ENCODE assay signal across 8 cellular contexts in the genomic region with DNA sequence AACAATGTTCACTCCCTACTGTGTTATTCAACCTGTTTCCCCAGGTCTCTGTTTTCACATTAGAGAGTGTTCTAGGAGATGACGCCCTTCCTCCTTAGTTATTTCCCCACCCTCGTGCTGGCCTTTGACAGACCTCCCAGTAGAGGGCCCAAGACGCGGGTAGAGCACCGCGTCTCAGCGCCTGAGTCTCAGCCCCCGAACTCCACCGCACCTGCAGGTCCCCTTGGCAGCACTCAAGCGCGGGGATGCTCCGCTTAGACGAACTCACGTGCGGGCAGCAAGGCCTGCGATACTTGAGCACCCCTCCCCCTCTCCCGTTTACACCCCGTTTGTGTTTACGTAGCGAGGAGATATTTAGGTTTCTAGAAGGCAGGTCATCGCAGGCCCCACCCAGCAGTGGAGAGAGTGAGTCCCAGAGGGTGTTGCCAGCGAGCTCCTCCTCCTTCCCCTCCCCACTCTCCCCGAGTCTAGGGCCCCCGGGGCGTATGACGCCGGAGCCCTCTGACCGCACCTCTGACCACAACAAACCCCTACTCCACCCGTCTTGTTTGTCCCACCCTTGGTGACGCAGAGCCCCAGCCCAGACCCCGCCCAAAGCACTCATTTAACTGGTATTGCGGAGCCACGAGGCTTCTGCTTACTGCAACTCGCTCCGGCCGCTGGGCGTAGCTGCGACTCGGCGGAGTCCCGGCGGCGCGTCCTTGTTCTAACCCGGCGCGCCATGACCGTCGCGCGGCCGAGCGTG. TPM values are rescaled to one million over a fixed set of nuclear protein-coding genes. Genes with fewer than 3 reads are reported as not detected.
DNase-seq lines count a peak whose midpoint lies in the region; ATAC-seq, FAIRE-seq and TF ChIP-seq lines count a peak whose summit lies in the region.

TSS of gene CD55 (plus strand) at position 634 of the 745 bp plus-strand sequence. CDS start at position 722, 88 bp downstream.

- H3K27ac Mint-ChIP-seq in Calu3 (ENCODE audit: unreplicated experiment): peak within 1 kb of the TSS; percentile 82

- no peaks in the 10 kb centered on the region for H3K9me3 Mint-ChIP-seq in Calu3 (ENCODE audit: low read depth, unreplicated experiment)

- no peaks in the 10 kb centered on the region for H3K27me3 Mint-ChIP-seq in Calu3 (ENCODE audit: unreplicated experiment)

- peaks cover 37% of the 10 kb centered on the region for H3K4me1 Mint-ChIP-seq in Calu3 (ENCODE audit: low read depth, unreplicated experiment)

- H3K36me3 ChIP-seq in OCI-LY7 (ENCODE audit: insufficient read depth, low read length) (peaks cover 27% of the 10 kb centered on the region), endothelial cell of umbilical vein (ENCODE audit: control insufficient read depth in 2 of 2, extremely low read depth in 1 of 2, insufficient read depth in 2 of 2, low read length in 2 of 2) (peaks cover 0 to 2% of the 10 kb centered on the region in 2 experiments)

- peak; percentile 77 for TF ChIP-seq POLR2A in endothelial cell of umbilical vein (IDR thresholded peaks at IDR 0.05; ENCODE audit: low read depth, low read length)

- H3K4me1 ChIP-seq in OCI-LY7 (ENCODE audit: insufficient read depth, low read length, poor library complexity, severe bottlenecking) (peaks cover 20% of the 10 kb centered on the region), endothelial cell of umbilical vein (ENCODE audit: control insufficient read depth, extremely low read depth, insufficient read depth, low read length) (peaks cover 17% of the 10 kb centered on the region)

- CTCF ChIA-PET in Calu3 (lab: Charles Lee): interaction anchor here (0.5 to 2.2 kb wide), 10 partner anchors 16 to 395 kb away, joined by 3 to 13 read pairs (median 4); no protein-coding TSS in a partner anchor
- CTCF ChIA-PET in OCI-LY7 (lab: Charles Lee; ENCODE audit: unreplicated experiment): interaction anchor here (0.6 to 2.0 kb wide), 2 partner anchors 10 to 709 kb away, joined by 3 to 4 read pairs; no protein-coding TSS in a partner anchor
- CTCF ChIA-PET in endothelial cell of umbilical vein (lab: Charles Lee): interaction anchor here (0.8 to 2.5 kb wide), 20 partner anchors 8 to 241 kb away, joined by 3 to 42 read pairs (median 4); no protein-coding TSS in a partner anchor

- dilution Hi-C loops in endothelial cell of umbilical vein (cut with MboI; ENCODE audit: extremely low pct_ligation_motif_present, low sequenced_read_pairs): no loop called here

- intact Hi-C loops in Calu3 (cut with micrococcal nuclease; ENCODE audit: unreplicated experiment) (loop anchor here (1.0 to 10.0 kb wide), 3 partner anchors 71 to 296 kb away; no protein-coding TSS in a partner anchor), OCI-LY7 (cut with micrococcal nuclease; ENCODE audit: unreplicated experiment) (loop anchor here (1.0 to 5.0 kb wide), 4 partner anchors 84 to 269 kb away; partner anchors contain the start of genes CR1, CR2, PFKFB2 and YOD1), endothelial cell of umbilical vein (cut with micrococcal nuclease) (loop anchor here (1.0 to 2.0 kb wide), 8 partner anchors 12 to 270 kb away; partner anchors contain the start of gene YOD1)

- H3K27ac ChIP-seq in OCI-LY7 (ENCODE audit: low read depth, low read length, poor library complexity, severe bottlenecking): peak within 1 kb of the TSS; percentile 73
- H3K27ac ChIP-seq in endothelial cell of umbilical vein (ENCODE audit: insufficient read depth, low read depth, low read length): peak within 1 kb of the TSS; percentile 92

- H3K36me3 Mint-ChIP-seq in Calu3 (ENCODE audit: insufficient read depth, unreplicated experiment): peaks cover 62% of the 10 kb centered on the region

- H4K20me1 ChIP-seq in OCI-LY7 (ENCODE audit: insufficient read depth, low read length) (no peaks in the 10 kb centered on the region), endothelial cell of umbilical vein (replicated peaks; ENCODE audit: control insufficient read depth, extremely low read depth, insufficient read depth, low read length) (no peaks in the 10 kb centered on the region)

- H3K4me2 ChIP-seq in OCI-LY7 (ENCODE audit: low read length) (peak within 1 kb of the TSS; percentile 81), endothelial cell of umbilical vein (ENCODE audit: insufficient read depth, low read length) (peak within 1 kb of the TSS; percentile 81)

- peak within 1 kb of the TSS; percentile 87 for H3K4me3 ChIP-seq in OCI-LY7 (ENCODE audit: low read depth, low read length, poor library complexity, severe bottlenecking)
- peak within 1 kb of the TSS; percentile 74 to 94 (median 87) for H3K4me3 ChIP-seq in endothelial cell of umbilical vein (replicated peaks in 1 of 3; ENCODE audit: insufficient read depth in 1 of 3, low read depth in 1 of 3, low read length in 3 of 3)

- peak within 1 kb of the TSS; percentile 97 for H3K9ac ChIP-seq in endothelial cell of umbilical vein (replicated peaks; ENCODE audit: extremely low read depth, insufficient read depth, low read length)

- H3K9me3 ChIP-seq in OCI-LY7 (ENCODE audit: low read length): no peaks in the 10 kb centered on the region
- no peaks in the 10 kb centered on the region for H3K9me3 ChIP-seq in endothelial cell of umbilical vein (replicated peaks; ENCODE audit: control insufficient read depth, insufficient read depth, low read length)

- peak within 1 kb of the TSS; percentile 67 for H3K4me3 Mint-ChIP-seq in Calu3 (ENCODE audit: low read depth, unreplicated experiment)

- no peak for TF ChIP-seq CTCF in Calu3 (IDR thresholded peaks at IDR 0.05; ENCODE audit: unreplicated experiment)
- peak; percentile 67 for TF ChIP-seq CTCF in OCI-LY7 (conservative IDR thresholded peaks at IDR 0.05; ENCODE audit: low read length)
- peak; percentile 35 to 43 for TF ChIP-seq CTCF in endothelial cell of umbilical vein (IDR thresholded peaks at IDR 0.05; ENCODE audit: extremely low read depth in 1 of 2, insufficient read depth in 1 of 2, low read depth in 1 of 2, low read length in 2 of 2)

- DNase-seq in Calu3 (peak; percentile 99), HTR-8/SVneo (ENCODE audit: insufficient read length, low spot score) (peak; percentile 96), OCI-LY7 (ENCODE audit: low spot score) (peak; percentile 96), activated T-cell treated with anti-CD3 and anti-CD28 coated beads for 24 hours (ENCODE audit: low read depth) (peak; percentile 96), endothelial cell of umbilical vein (ENCODE audit: low read depth, low spot score) (peak; percentile 98), middle frontal gyrus (ENCODE audit: extremely low spot score, low spot score) (peak; percentile 78)
- peak; percentile 93 to 98 for DNase-seq in stimulated activated CD8-positive, alpha-beta memory T cell treated with anti-CD3 and anti-CD28 coated beads, Interleukin-2, amount 100 ng/mL, for 48 hours (ENCODE audit: low read depth in 2 of 2)

- FAIRE-seq in HTR-8/SVneo (lab: Jason Lieb, UNC): peak; percentile 83
- peak; percentile 83 for FAIRE-seq in endothelial cell of umbilical vein (lab: Jason Lieb, UNC)

- POLR2A ChIA-PET in OCI-LY7 (lab: Charles Lee): interaction anchor here (0.5 to 1.6 kb wide), 7 partner anchors 9 to 761 kb away, joined by 3 to 8 read pairs (median 3); partner anchors contain the start of gene PFKFB2
- POLR2A ChIA-PET in endothelial cell of umbilical vein (lab: Charles Lee): interaction anchor here (0.6 to 2.8 kb wide), 9 partner anchors 11 to 268 kb away, joined by 3 to 13 read pairs (median 4); partner anchors contain the start of gene PFKFB2

- H3K9me1 ChIP-seq in endothelial cell of umbilical vein (replicated peaks; ENCODE audit: control insufficient read depth, extremely low read depth, insufficient read depth, low read length): no peaks in the 10 kb centered on the region

- H3K27me3 ChIP-seq in endothelial cell of umbilical vein (ENCODE audit: control insufficient read depth in 2 of 2, insufficient read depth in 2 of 2, low read length in 2 of 2): no peaks in the 10 kb centered on the region

- ATAC-seq in GM21367 (IDR thresholded peaks at IDR 0.05; ENCODE audit: unreplicated experiment): peak; percentile 91

- H3K9me2 ChIP-seq in OCI-LY7 (ENCODE audit: insufficient read depth, low read length): no peaks in the 10 kb centered on the region

- H3K79me2 ChIP-seq in OCI-LY7 (ENCODE audit: insufficient read depth, low read depth, low read length) (peaks cover 13% of the 10 kb centered on the region; the same call in 1 of the 2 replicates), endothelial cell of umbilical vein (ENCODE audit: control insufficient read depth, insufficient read depth, low read length) (peaks cover 24% of the 10 kb centered on the region)

- peak within 1 kb of the TSS; percentile 87 for H2AFZ ChIP-seq in OCI-LY7 (ENCODE audit: low read length)
- peak within 1 kb of the TSS; percentile 52 for H2AFZ ChIP-seq in endothelial cell of umbilical vein (ENCODE audit: low read depth, low read length)

- no TSS peak for BruUV-seq in Calu3 (replicated peaks; lab: Mats Ljungman, UMichigan)
- BruUV-seq in OCI-LY7 (replicated peaks; lab: Mats Ljungman, UMichigan): no TSS peak
- BruUV-seq in endothelial cell of umbilical vein (replicated peaks; lab: Mats Ljungman, UMichigan): no TSS peak

TF ChIP-seq in endothelial cell of umbilical vein, 7 proteins besides CTCF, POLR2A, EP300 and RAD21 (continues in another document):
- TF ChIP-seq JUN (IDR thresholded peaks at IDR 0.05; ENCODE audit: borderline replicate concordance, insufficient read depth, insufficient read length, low read depth) (no peak), FOS (IDR thresholded peaks at IDR 0.05; ENCODE audit: borderline replicate concordance, insufficient read depth, low read length) (peak; percentile 52), POLR2AphosphoS5 (IDR thresholded peaks at IDR 0.05; ENCODE audit: insufficient read depth, low read depth, low read length) (peak; percentile 73), GATA2 (IDR thresholded peaks at IDR 0.05; ENCODE audit: insufficient read depth, insufficient read length, low read depth, low read length) (no peak), EZH2 (IDR thresholded peaks at IDR 0.05; ENCODE audit: borderline replicate concordance, low read depth, low read length, severe bottlenecking) (no peak)
- TF ChIP-seq, protein P1, sequence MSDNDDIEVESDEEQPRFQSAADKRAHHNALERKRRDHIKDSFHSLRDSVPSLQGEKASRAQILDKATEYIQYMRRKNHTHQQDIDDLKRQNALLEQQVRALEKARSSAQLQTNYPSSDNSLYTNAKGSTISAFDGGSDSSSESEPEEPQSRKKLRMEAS (IDR thresholded peaks at IDR 0.05; ENCODE audit: insufficient read depth, insufficient read length): peak; percentile 44

RNA-seq across cellular contexts. Expression of gene CD55, which starts in this region (rescaled TPM):
- total RNA-seq in Calu3 (2022) (106 and 126 TPM in 2 replicates), OCI-LY7 (2022) (20.0 and 27.3 TPM in 2 replicates), endothelial cell of umbilical vein (179 and 223 TPM in 2 replicates)
- 18.8 and 28.1 TPM in 2 replicates for total RNA-seq in OCI-LY7 (2014; rRNA removed; shearing (Covaris generic))
- polyA plus RNA-seq in endothelial cell of umbilical vein: 103 and 111 TPM in 2 replicates
- 103 and 115 TPM in 2 replicates for polyA plus RNA-seq in endothelial cell of umbilical vein (2011; cell fraction: cytosol; rRNA removed)
- 77.0 and 114 TPM in 2 replicates for polyA plus RNA-seq in endothelial cell of umbilical vein (2011; cell fraction: nucleus; rRNA removed)
- polyA plus RNA-seq in endothelial cell of umbilical vein (2012): 164 and 176 TPM in 2 replicates
- 106 and 107 TPM in 2 replicates for polyA minus RNA-seq in endothelial cell of umbilical vein
- 565 TPM for polyA minus RNA-seq in endothelial cell of umbilical vein (2011; cell fraction: cytosol; rRNA and poly(A)+ RNA removed)
- 216 and 218 TPM in 2 replicates for polyA minus RNA-seq in endothelial cell of umbilical vein (2011; cell fraction: nucleus; rRNA and poly(A)+ RNA removed)

Comparison
In these comparisons a context has a peak if more than half of its experiments do, and no peak if none do; other contexts are left out.
1. Peak in every context shown above with its lines: DNase-seq, ATAC-seq, H3K4me3 ChIP-seq and H3K27ac ChIP-seq.